Comparison of ENCODE assay signal across 15 cellular contexts in genomic region chr9:93037476-93037971, GRCh38. TPM values are rescaled to one million over a fixed set of nuclear protein-coding genes. Genes with fewer than 3 reads are reported as not detected.
DNase-seq lines count a peak whose midpoint lies in the region; ATAC-seq, FAIRE-seq and TF ChIP-seq lines count a peak whose summit lies in the region.
"Had no signal": no experiment of that assay in that cellular context is flagged by ENCODE, and none has a peak within 500 bp of the region (broad histone marks: within the 10 kb centered on the region; RNA-seq: fewer than 3 reads in every experiment).

No MANE protein-coding gene starts in this region.

- no peak for TF ChIP-seq RAD21 in H1 (IDR thresholded peaks at IDR 0.05 in 1 of 2, conservative IDR thresholded peaks at IDR 0.05 in 1 of 2; ENCODE audit: low read depth in 2 of 2, low read length in 2 of 2)

- H3K14ac ChIP-seq in H1 (ENCODE audit: insufficient read length) = no peak overlapping the region

- no peak for TF ChIP-seq POLR2A in H1 (IDR thresholded peaks at IDR 0.05; ENCODE audit: control extremely low read depth in 1 of 2, low read depth in 2 of 2, low read length in 2 of 2)
- no peak for TF ChIP-seq POLR2A in H54 (IDR thresholded peaks at IDR 0.05; ENCODE audit: low read depth, low read length)

- peaks cover 5% of the 10 kb centered on the region for H3K27me3 Mint-ChIP-seq in osteocyte (ENCODE audit: unreplicated experiment)

- no peak for TF ChIP-seq CTCF in H1 (IDR thresholded peaks at IDR 0.05; ENCODE audit: control extremely low read depth in 1 of 3, insufficient read depth in 1 of 3, low read depth in 1 of 3, low read length in 3 of 3)
- no peak for TF ChIP-seq CTCF in osteocyte (IDR thresholded peaks at IDR 0.05)

- peak overlapping the region; percentile 50; the same call in 1 of the 2 replicates for H2BK12ac ChIP-seq in H1 (ENCODE audit: low read depth, low read length)

- FAIRE-seq in H1 (lab: Jason Lieb, UNC) (no peak), H54 (lab: Jason Lieb, UNC) (no peak)
- FAIRE-seq: astrocyte, GM18507 had no signal

- DNase-seq in activated naive CD4-positive, alpha-beta T cell treated with anti-CD3 and anti-CD28 coated beads, Interleukin-2, amount 50 U/mL, for 72 hours (ENCODE audit: low spot score in 2 of 2) = no peak
- no peak for DNase-seq in activated naive CD4-positive, alpha-beta T cell (lab: John Stamatoyannopoulos, UW)
- DNase-seq in NT2/D1 (ENCODE audit: low read depth, low spot score) (no peak), H1 (ENCODE audit: low read depth in 1 of 2, low spot score in 2 of 2) (no peak), H54 (ENCODE audit: insufficient read length, low spot score) (no peak), osteocyte (ENCODE audit: extremely low spot score, unreplicated experiment) (no peak)
- no peak for DNase-seq in stimulated activated effector memory CD8-positive, alpha-beta T cell treated with anti-CD3 and anti-CD28 coated beads, Interleukin-12 subunit alpha, Interleukin-12 subunit beta, amount 100 ng/mL, for 72 hours (ENCODE audit: low spot score in 2 of 2)
- DNase-seq: activated CD8-positive, alpha-beta memory T cell treated with anti-CD3 and anti-CD28 coated beads, Interleukin-2, amount 50 U/mL, for 4 hours; effector CD4-positive, alpha-beta T cell; NCI-H2081 treated with DMSO at 0.1 percent for 48 hours; T-helper 1 cell had no signal

- H3K4me1 Mint-ChIP-seq in stimulated activated effector memory CD8-positive, alpha-beta T cell treated with anti-CD3 and anti-CD28 coated beads, Interleukin-12 subunit alpha, Interleukin-12 subunit beta, amount 100 ng/mL, for 72 hours = peaks cover 57% of the 10 kb centered on the region
- no peaks in the 10 kb centered on the region for H3K4me1 Mint-ChIP-seq in osteocyte (ENCODE audit: unreplicated experiment)

- peak overlapping the region; percentile 83 to 92 for H3K27ac Mint-ChIP-seq in activated naive CD4-positive, alpha-beta T cell treated with anti-CD3 and anti-CD28 coated beads, Interleukin-2, amount 50 U/mL, for 72 hours
- H3K27ac Mint-ChIP-seq in stimulated activated effector memory CD8-positive, alpha-beta T cell treated with anti-CD3 and anti-CD28 coated beads, Interleukin-12 subunit alpha, Interleukin-12 subunit beta, amount 100 ng/mL, for 72 hours = peak overlapping the region; percentile 87
- no peak overlapping the region for H3K27ac Mint-ChIP-seq in osteocyte (ENCODE audit: unreplicated experiment)

- 87% methylated on average over 12 of the region's 13 CpGs; no CpG with 5 or more reads in 1 of the 2 experiments for WGBS in H1 (ENCODE audit: extremely low coverage in 1 of 2, insufficient coverage in 1 of 2, insufficient read length in 1 of 2, insufficient replicate concordance in 2 of 2, low coverage in 1 of 2, low lambda C conversion rate in 2 of 2, missing lambda C conversion rate in 1 of 2), 2 experiments

- no peaks in the 10 kb centered on the region for H4K20me1 ChIP-seq in H1 (replicated peaks in 1 of 2; ENCODE audit: control insufficient read depth in 1 of 2, insufficient read depth in 2 of 2, low read length in 2 of 2)

- no peak overlapping the region for H4K91ac ChIP-seq in H1 (replicated peaks; ENCODE audit: insufficient read length, low read length)

- no peak overlapping the region for H2BK20ac ChIP-seq in H1 (ENCODE audit: low read length)

- no peak overlapping the region for H2AK5ac ChIP-seq in H1 (ENCODE audit: low read depth, low read length)

- H3K9me3 Mint-ChIP-seq in activated naive CD4-positive, alpha-beta T cell treated with anti-CD3 and anti-CD28 coated beads, Interleukin-2, amount 50 U/mL, for 72 hours = peaks cover 9 to 10% of the 10 kb centered on the region in 2 donors
- H3K9me3 Mint-ChIP-seq in stimulated activated effector memory CD8-positive, alpha-beta T cell treated with anti-CD3 and anti-CD28 coated beads, Interleukin-12 subunit alpha, Interleukin-12 subunit beta, amount 100 ng/mL, for 72 hours = no peaks in the 10 kb centered on the region
- H3K9me3 Mint-ChIP-seq in osteocyte (ENCODE audit: unreplicated experiment) = no peaks in the 10 kb centered on the region

- H3K56ac ChIP-seq in H1 (replicated peaks; ENCODE audit: insufficient read length, low read depth, low read length) = no peak overlapping the region

- H3K27me3 ChIP-seq in NT2/D1 (ENCODE audit: insufficient read depth, insufficient read length) (no peaks in the 10 kb centered on the region), H1 (replicated peaks in 1 of 4; ENCODE audit: control insufficient read depth in 3 of 4, extremely low read depth in 1 of 4, insufficient read depth in 3 of 4, low read length in 3 of 4) (no peaks in the 10 kb centered on the region)

- no peak overlapping the region for H3K4me3 ChIP-seq in NT2/D1 (ENCODE audit: insufficient read length, low read depth)
- no peak overlapping the region for H3K4me3 ChIP-seq in H1 (ENCODE audit: extremely low read depth in 1 of 4, insufficient read depth in 2 of 4, low read depth in 3 of 4, low read length in 4 of 4)
- H3K4me3 ChIP-seq: gastroesophageal sphincter had no signal

- TF ChIP-seq EP300 in H1 (IDR thresholded peaks at IDR 0.05; ENCODE audit: borderline replicate concordance in 1 of 2, low read depth in 2 of 2, low read length in 2 of 2) = no peak

- no peak overlapping the region for H4K8ac ChIP-seq in H1 (ENCODE audit: extremely low read depth, insufficient read depth, low read length)

- H3K36me3 Mint-ChIP-seq in activated naive CD4-positive, alpha-beta T cell treated with anti-CD3 and anti-CD28 coated beads, Interleukin-2, amount 50 U/mL, for 72 hours = peaks cover 0 to 9% of the 10 kb centered on the region in 2 donors
- peaks cover 70% of the 10 kb centered on the region for H3K36me3 Mint-ChIP-seq in stimulated activated effector memory CD8-positive, alpha-beta T cell treated with anti-CD3 and anti-CD28 coated beads, Interleukin-12 subunit alpha, Interleukin-12 subunit beta, amount 100 ng/mL, for 72 hours
- no peaks in the 10 kb centered on the region for H3K36me3 Mint-ChIP-seq in osteocyte (ENCODE audit: unreplicated experiment)

- H2BK15ac ChIP-seq in H1 (ENCODE audit: low read length) = no peak overlapping the region

- no peaks in the 10 kb centered on the region for H3K79me1 ChIP-seq in H1 (ENCODE audit: low read depth, low read length)

- H3K4ac ChIP-seq in H1 (replicated peaks; ENCODE audit: insufficient read length, low read depth, low read length) = peak overlapping the region; percentile 53

- H3K18ac ChIP-seq in H1 (ENCODE audit: extremely low read depth, low read length) = peak overlapping the region; percentile 19; the same call in 1 of the 2 replicates

- H3K36me3 ChIP-seq in NT2/D1 (ENCODE audit: insufficient read depth, insufficient read length, low read length) = no peaks in the 10 kb centered on the region
- no peaks in the 10 kb centered on the region for H3K36me3 ChIP-seq in H1 (ENCODE audit: control insufficient read depth in 2 of 4, insufficient read depth in 4 of 4, low read length in 3 of 4)
- H3K36me3 ChIP-seq: gastroesophageal sphincter had no signal

- no peak overlapping the region for H3K4me2 ChIP-seq in H1 (ENCODE audit: insufficient read depth in 1 of 2, low read depth in 2 of 2, low read length in 2 of 2)

- H2AFZ ChIP-seq in H1 (ENCODE audit: low read length) = no peak overlapping the region

- no peak overlapping the region for H3K27ac ChIP-seq in H1 (ENCODE audit: low read depth, low read length)
- H3K27ac ChIP-seq: gastroesophageal sphincter had no signal

- CTCF ChIA-PET in H1 (lab: Charles Lee; ENCODE audit: partially characterized antibody) = interaction anchor here (0.5 to 4.9 kb wide), 20 partner anchors 9 to 445 kb away, joined by 3 to 44 read pairs (median 4); partner anchors contain the start of gene CARD19

- POLR2A ChIA-PET in H1 (lab: Charles Lee; ENCODE audit: partially characterized antibody) = interaction anchor here (1.1 kb wide), 1 partner anchor 15 kb away, joined by 4 read pairs; no protein-coding TSS in a partner anchor

- H3K79me2 ChIP-seq in H1 (ENCODE audit: control insufficient read depth in 1 of 2, insufficient read depth in 2 of 2, low read length in 2 of 2) = no peaks in the 10 kb centered on the region

- peaks cover 21% of the 10 kb centered on the region for H3K4me1 ChIP-seq in NT2/D1 (ENCODE audit: insufficient read depth, insufficient read length)
- H3K4me1 ChIP-seq in H1 (replicated peaks in 1 of 4; ENCODE audit: control insufficient read depth in 3 of 4, insufficient read depth in 4 of 4, low read length in 3 of 4) = peaks cover 0 to 9% (median under 1%) of the 10 kb centered on the region in 4 experiments; a peak in 3 of 7 replicates
- H3K4me1 ChIP-seq: gastroesophageal sphincter had no signal

- no peaks in the 10 kb centered on the region for H3K23me2 ChIP-seq in H1 (ENCODE audit: low read depth, low read length)

- H4K5ac ChIP-seq in H1 (ENCODE audit: insufficient read length, low read depth, low read length) = no peak overlapping the region

- H3K4me3 Mint-ChIP-seq in stimulated activated effector memory CD8-positive, alpha-beta T cell treated with anti-CD3 and anti-CD28 coated beads, Interleukin-12 subunit alpha, Interleukin-12 subunit beta, amount 100 ng/mL, for 72 hours = peak overlapping the region; percentile 30
- no peak overlapping the region for H3K4me3 Mint-ChIP-seq in osteocyte (ENCODE audit: unreplicated experiment)

- no peak overlapping the region for H3K23ac ChIP-seq in H1 (ENCODE audit: insufficient read length)

- H3K9ac ChIP-seq in NT2/D1 (ENCODE audit: insufficient read length, low read depth) (peak overlapping the region; percentile 62), H1 (replicated peaks in 1 of 4; ENCODE audit: extremely low read depth in 1 of 4, low read depth in 3 of 4, low read length in 3 of 4) (no peak overlapping the region)

- peak overlapping the region; percentile 35; the same call in 1 of the 2 replicates for H2BK5ac ChIP-seq in H1 (ENCODE audit: low read depth, low read length)

- H2BK120ac ChIP-seq in H1 (replicated peaks; ENCODE audit: low read depth, low read length) = no peak overlapping the region

- H3K9me3 ChIP-seq in NT2/D1 (ENCODE audit: insufficient read depth, low read length) (no peaks in the 10 kb centered on the region), H1 (ENCODE audit: insufficient read depth in 2 of 2, low read depth in 1 of 2, low read length in 1 of 2) (no peaks in the 10 kb centered on the region)
- H3K9me3 ChIP-seq: gastroesophageal sphincter had no signal

- ATAC-seq in activated naive CD4-positive, alpha-beta T cell treated with anti-CD3 and anti-CD28 coated beads, Interleukin-2, amount 50 U/mL, for 72 hours = peak in 1 of 2 donors; percentile 1
- no peak for ATAC-seq in stimulated activated effector memory CD8-positive, alpha-beta T cell treated with anti-CD3 and anti-CD28 coated beads, Interleukin-12 subunit alpha, Interleukin-12 subunit beta, amount 100 ng/mL, for 72 hours
- ATAC-seq in GM21390 (IDR thresholded peaks at IDR 0.05; ENCODE audit: unreplicated experiment) = no peak
- ATAC-seq: gastroesophageal sphincter had no signal

RNA-seq across cellular contexts. Expression of gene SUSD3, which starts 21.0 kb away (rescaled TPM):
- total RNA-seq in activated naive CD4-positive, alpha-beta T cell treated with anti-CD3 and anti-CD28 coated beads, Interleukin-2, amount 50 U/mL, for 72 hours = 10 to 100 TPM; 70.7 to 81.9 TPM
- 5.5 and 6.2 TPM in 2 replicates for total RNA-seq in H1 (2021; fragmentation: NEBNext Ultra II Directional; extraction: Animal tissue kit (Norgen Biotek cat#: 25700))
- polyA plus RNA-seq in H1 (2011; rRNA removed) = 35.4 and 36.0 TPM in 2 replicates
- polyA plus RNA-seq in H1 (2011; cell fraction: cytosol; rRNA removed) = 22.6 TPM
- 16.8 TPM for polyA plus RNA-seq in H1 (2011; cell fraction: nucleus; rRNA removed)
- 6.3 to 11.3 TPM (median 8.3 TPM) in 4 replicates for polyA plus RNA-seq in H1 (2012, experiment 1 of 2)
- polyA plus RNA-seq in H1 (2012, experiment 2 of 2) = 10.7 TPM
- 8.2 TPM for polyA plus RNA-seq in H1 (2013, experiment 1 of 2)
- polyA plus RNA-seq in H1 (2013, experiment 2 of 2) = 9.4 TPM
- 5.2 and 7.2 TPM in 2 replicates for polyA minus RNA-seq in H1 (2011; rRNA and poly(A)+ RNA removed)
- polyA minus RNA-seq in H1 (2011; cell fraction: cytosol; rRNA and poly(A)+ RNA removed) = 8.8 TPM
- 7.3 TPM for polyA minus RNA-seq in H1 (2011; cell fraction: nucleus; rRNA and poly(A)+ RNA removed)
- total RNA-seq in osteocyte = not detected in 2 replicates
- total RNA-seq: astrocyte had no signal

RNA-seq across cellular contexts. Expression of gene CARD19, which starts 58.5 kb away (rescaled TPM):
- 10 to 100 TPM; 58.1 to 82.6 TPM for total RNA-seq in activated naive CD4-positive, alpha-beta T cell treated with anti-CD3 and anti-CD28 coated beads, Interleukin-2, amount 50 U/mL, for 72 hours
- total RNA-seq in H1 (2021; fragmentation: NEBNext Ultra II Directional; extraction: Animal tissue kit (Norgen Biotek cat#: 25700)) = 21.2 and 27.7 TPM in 2 replicates
- polyA plus RNA-seq in H1 (2011; rRNA removed) = 112 and 144 TPM in 2 replicates
- polyA plus RNA-seq in H1 (2011; cell fraction: cytosol; rRNA removed) = 66.2 TPM
- 57.8 TPM for polyA plus RNA-seq in H1 (2011; cell fraction: nucleus; rRNA removed)
- 13.4 to 28.1 TPM (median 26.0 TPM) in 4 replicates for polyA plus RNA-seq in H1 (2012, experiment 1 of 2)
- 36.2 TPM for polyA plus RNA-seq in H1 (2012, experiment 2 of 2)
- 30.6 TPM for polyA plus RNA-seq in H1 (2013, experiment 1 of 2)
- 30.0 TPM for polyA plus RNA-seq in H1 (2013, experiment 2 of 2)
- 11.7 and 13.5 TPM in 2 replicates for polyA minus RNA-seq in H1 (2011; rRNA and poly(A)+ RNA removed)
- 12.4 TPM for polyA minus RNA-seq in H1 (2011; cell fraction: cytosol; rRNA and poly(A)+ RNA removed)
- 10.4 TPM for polyA minus RNA-seq in H1 (2011; cell fraction: nucleus; rRNA and poly(A)+ RNA removed)
- total RNA-seq in osteocyte = 35.8 and 42.9 TPM in 2 replicates
